Comparison of ENCODE assay signal across 1 cellular context in genomic region chr19:1885398-1886119, GRCh38.
TF ChIP-seq lines count a peak whose summit lies in the region.

ABHD17A (minus strand) TSS chr19:1885496; CDS start chr19:1881566, 3,930 bp downstream.

TF ChIP-seq in IMR-90, 13 proteins besides CTCF, POLR2A, EP300 and RAD21:
- TF ChIP-seq MAZ (IDR thresholded peaks at IDR 0.05; ENCODE audit: borderline replicate concordance, low read depth, low read length) = peak; percentile 99
